Comparison of ENCODE assay signal across 1 cellular context in genomic region chr3:185537369-185537970, GRCh38.
A peak's percentile ranks its signal among the peaks of the same experiment; 100 is the strongest.
TF ChIP-seq lines count a peak whose summit lies in the region.

No MANE protein-coding gene starts in this region.

TF ChIP-seq in GM12878, 131 proteins besides CTCF, POLR2A, EP300 and RAD21 (continued from another document):
- TF ChIP-seq CUX1 (IDR thresholded peaks at IDR 0.05; ENCODE audit: insufficient replicate concordance, low read depth, low read length), result no peak
- TF ChIP-seq SMARCA5 (IDR thresholded peaks at IDR 0.05), result peak; percentile 70; the same call in 1 of the 2 replicates
- no peak for TF ChIP-seq ZNF217 (IDR thresholded peaks at IDR 0.05)
- no peak for TF ChIP-seq STAT1 (conservative IDR thresholded peaks at IDR 0.05)
- no peak for TF ChIP-seq CHD2 (IDR thresholded peaks at IDR 0.05; ENCODE audit: borderline replicate concordance, low read depth, low read length)
- TF ChIP-seq NFIC (IDR thresholded peaks at IDR 0.05; ENCODE audit: low read depth, low read length), result peak; percentile 97
- no peak for TF ChIP-seq RELA (IDR thresholded peaks at IDR 0.05; ENCODE audit: borderline replicate concordance, partially characterized antibody)
- TF ChIP-seq ATF3 (IDR thresholded peaks at IDR 0.05; ENCODE audit: borderline replicate concordance, extremely low read depth, low read depth, low read length), result no peak
- TF ChIP-seq HDAC2 (IDR thresholded peaks at IDR 0.05), result no peak
- TF ChIP-seq ZBTB11 (CRISPR knock-in tag; IDR thresholded peaks at IDR 0.05), result no peak
- no peak; the same call in 1 of the 2 replicates for TF ChIP-seq BCL11A (IDR thresholded peaks at IDR 0.05; ENCODE audit: low read depth, low read length)
